ENCODE assay signal across 9 cellular contexts in genomic region chr6:27251672-27252251, GRCh38. TPM values are rescaled to one million over a fixed set of nuclear protein-coding genes. Genes with fewer than 3 reads are reported as not detected.
A peak's percentile ranks its signal among the peaks of the same experiment; 100 is the strongest.
DNase-seq lines count a peak whose midpoint lies in the region; ATAC-seq and TF ChIP-seq lines count a peak whose summit lies in the region.
"Had no signal": no experiment of that assay in that cellular context is flagged by ENCODE, and none has a peak within 500 bp of the region (broad histone marks: within the 10 kb centered on the region; RNA-seq: fewer than 3 reads in every experiment).

No MANE protein-coding gene starts in this region.

- no peaks in the 10 kb centered on the region for H3K9me3 ChIP-seq in smooth muscle cell (replicated peaks; ENCODE audit: low read depth)

- peaks cover 69% of the 10 kb centered on the region for H3K27me3 Mint-ChIP-seq in activated naive CD8-positive, alpha-beta T cell treated with anti-CD3 and anti-CD28 coated beads, Interleukin-2, amount 50 U/mL, for 24 hours

- H3K4me3 Mint-ChIP-seq in activated naive CD8-positive, alpha-beta T cell treated with anti-CD3 and anti-CD28 coated beads, Interleukin-2, amount 50 U/mL, for 24 hours = peak overlapping the region; percentile 80

- H3K27ac Mint-ChIP-seq in activated naive CD8-positive, alpha-beta T cell treated with anti-CD3 and anti-CD28 coated beads, Interleukin-2, amount 50 U/mL, for 24 hours = no peak overlapping the region

- H3K9ac ChIP-seq in smooth muscle cell (ENCODE audit: low read depth) = no peak overlapping the region

- TF ChIP-seq CTCF in smooth muscle cell (IDR thresholded peaks at IDR 0.05; ENCODE audit: borderline replicate concordance, insufficient read depth, poor library complexity, severe bottlenecking) = peak; percentile 38

- peaks cover 21% of the 10 kb centered on the region for H3K27me3 ChIP-seq in smooth muscle cell (ENCODE audit: low read depth)

- H3K36me3 Mint-ChIP-seq in activated naive CD8-positive, alpha-beta T cell treated with anti-CD3 and anti-CD28 coated beads, Interleukin-2, amount 50 U/mL, for 24 hours (ENCODE audit: low read depth) = no peaks in the 10 kb centered on the region

- peaks cover 7% of the 10 kb centered on the region for H3K4me1 ChIP-seq in smooth muscle cell (ENCODE audit: low read depth)

- H2AFZ ChIP-seq in smooth muscle cell (ENCODE audit: low read depth) = peak overlapping the region; percentile 97

- no peaks in the 10 kb centered on the region for H3K36me3 ChIP-seq in smooth muscle cell (ENCODE audit: low read depth)

- in situ Hi-C loops in KBM-7 (cut with MboI; ENCODE audit: low pct_unique_long_range_greater_than_20kb, low sequenced_read_pairs) = no loop called here

- ATAC-seq in GM21717 (IDR thresholded peaks at IDR 0.05; ENCODE audit: unreplicated experiment) = peak; percentile 82
- peak; percentile 92 for ATAC-seq in activated naive CD8-positive, alpha-beta T cell treated with anti-CD3 and anti-CD28 coated beads, Interleukin-2, amount 50 U/mL, for 24 hours

- peak overlapping the region; percentile 96 for H3K4me2 ChIP-seq in smooth muscle cell

- H3F3A ChIP-seq in smooth muscle cell (ENCODE audit: low read depth) = no peaks in the 10 kb centered on the region

- WGBS in smooth muscle cell (ENCODE audit: low lambda C conversion rate) = 3% methylated on average over 44 of the region's 44 CpGs

- H4K20me1 ChIP-seq in smooth muscle cell (ENCODE audit: low read depth) = no peaks in the 10 kb centered on the region

- no peaks in the 10 kb centered on the region for H3K9me3 Mint-ChIP-seq in activated naive CD8-positive, alpha-beta T cell treated with anti-CD3 and anti-CD28 coated beads, Interleukin-2, amount 50 U/mL, for 24 hours

- H3K27ac ChIP-seq in smooth muscle cell (ENCODE audit: low read depth) = no peak overlapping the region

- no peaks in the 10 kb centered on the region for H3K79me2 ChIP-seq in smooth muscle cell (ENCODE audit: low read depth)

- H3K4me3 ChIP-seq in smooth muscle cell = peak overlapping the region; percentile 80

- peaks cover 4% of the 10 kb centered on the region for H3K4me1 Mint-ChIP-seq in activated naive CD8-positive, alpha-beta T cell treated with anti-CD3 and anti-CD28 coated beads, Interleukin-2, amount 50 U/mL, for 24 hours

- DNase-seq in ELF-1 (ENCODE audit: low read depth, low spot score) = peak; percentile 98
- DNase-seq in KBM-7 = peak; percentile 95
- peak; percentile 89 for DNase-seq in SKM-1 (lab: John Stamatoyannopoulos, UW; ENCODE audit: unreplicated experiment)
- peak; percentile 70 for DNase-seq in activated naive CD8-positive, alpha-beta T cell treated with anti-CD3 and anti-CD28 coated beads, Interleukin-2, amount 50 U/mL, for 24 hours
- DNase-seq in iPS DF 19.7 (ENCODE audit: low read depth, low spot score) = peak; percentile 88
- DNase-seq in smooth muscle cell (lab: John Stamatoyannopoulos, UW; ENCODE audit: unreplicated experiment) = no peak
- DNase-seq in cortex of kidney (lab: John Stamatoyannopoulos, UW) = no peak

RNA-seq across cellular contexts. Expression of gene PRSS16, which starts 4.3 kb away (rescaled TPM):
- 3.3 and 7.6 TPM in 2 replicates for total RNA-seq in smooth muscle cell
- 2.8 and 5.7 TPM in 2 replicates for polyA plus RNA-seq in smooth muscle cell
- total RNA-seq: myocyte had no signal

Comparison
In these comparisons a context has a peak if more than half of its experiments do, and no peak if none do; other contexts are left out.
1. DNase-seq: peak in ELF-1 (single experiment), KBM-7 (single experiment), SKM-1 (single experiment), activated naive CD8-positive, alpha-beta T cell treated with anti-CD3 and anti-CD28 coated beads, Interleukin-2, amount 50 U/mL, for 24 hours (single experiment) and iPS DF 19.7 (single experiment); none in smooth muscle cell (single experiment) and cortex of kidney (single experiment).